12 cellular contexts compared by ENCODE assay signal in genomic region chr4:126051709-126052424, GRCh38.
DNase-seq lines count a peak whose midpoint lies in the region; ATAC-seq and TF ChIP-seq lines count a peak whose summit lies in the region.
"Had no signal": no experiment of that assay in that cellular context is flagged by ENCODE, and none has a peak within 500 bp of the region (broad histone marks: within the 10 kb centered on the region; RNA-seq: fewer than 3 reads in every experiment).

No MANE protein-coding gene starts in this region.

- H3K9me2 ChIP-seq in Karpas-422 (replicated peaks; ENCODE audit: insufficient read depth, low read length): no peaks in the 10 kb centered on the region

- no peak overlapping the region for H3K9ac ChIP-seq in Karpas-422 (ENCODE audit: low read length)

- no peak overlapping the region for H2AFZ ChIP-seq in Karpas-422 (ENCODE audit: low read length)

- no peaks in the 10 kb centered on the region for H3K27me3 ChIP-seq in dorsolateral prefrontal cortex
- no peaks in the 10 kb centered on the region for H3K27me3 ChIP-seq in Karpas-422 (ENCODE audit: low read length)

- intact Hi-C loops in dorsolateral prefrontal cortex (cut with DNase I): loop anchor here in 1 of 2 donors (10.0 kb wide), 1 partner anchor 737 kb away; the partner anchor contains the start of gene FAT4

- H4K20me1 ChIP-seq in Karpas-422 (ENCODE audit: insufficient read depth, low read depth, low read length): no peaks in the 10 kb centered on the region

- peak in 47 of 56 donors; percentile 8 to 64 (median 38) for TF ChIP-seq CTCF in dorsolateral prefrontal cortex (IDR thresholded peaks at IDR 0.05 in 54 of 56, conservative IDR thresholded peaks at IDR 0.05 in 2 of 56; ENCODE audit: low read depth in 1 of 56, partially characterized antibody in 56 of 56)
- no peak for TF ChIP-seq CTCF in omental fat pad (IDR thresholded peaks at IDR 0.05)

- peaks cover 14% of the 10 kb centered on the region; the same call in 1 of the 2 replicates for H3K9me3 ChIP-seq in Karpas-422 (ENCODE audit: low read length)

- ATAC-seq in omental fat pad (ENCODE audit: low FRiP score): no peak
- ATAC-seq: GM12878 had no signal

- H3K4me1 ChIP-seq in Karpas-422 (ENCODE audit: low read length): no peaks in the 10 kb centered on the region

- DNase-seq in A172 (ENCODE audit: low spot score): peak; percentile 46
- DNase-seq in HS-5 (ENCODE audit: low read depth): peak; percentile 41
- peak in 3 of 10 donors; percentile 33 to 43 (median 42) for DNase-seq in dorsolateral prefrontal cortex
- peak; percentile 55 for DNase-seq in left kidney (ENCODE audit: low read depth, low spot score)
- DNase-seq in Karpas-422: no peak
- no peak for DNase-seq in omental fat pad (ENCODE audit: low spot score)
- no peak for DNase-seq in activated CD8-positive, alpha-beta memory T cell treated with anti-CD3 and anti-CD28 coated beads, Interleukin-2, amount 50 U/mL, for 4 hours
- no peak for DNase-seq in NCI-H345 (lab: John Stamatoyannopoulos, UW)
- DNase-seq: activated CD4-positive, alpha-beta T cell treated with anti-CD3 and anti-CD28 coated beads for 1 hour; activated naive CD4-positive, alpha-beta T cell treated with anti-CD3 and anti-CD28 coated beads, Interleukin-2, amount 50 U/mL, for 16 hours; NCI-H1092 treated with DMSO at 0.1 percent for 48 hours had no signal

- H3K27ac ChIP-seq in dorsolateral prefrontal cortex (peak overlapping the region in 37 of 59 donors; percentile 4 to 78 (median 52)), Karpas-422 (ENCODE audit: low read length) (no peak overlapping the region)

- no peaks in the 10 kb centered on the region for H3K79me2 ChIP-seq in Karpas-422 (ENCODE audit: low read length)

- peak overlapping the region in 1 of 59 donors; percentile 1 for H3K4me3 ChIP-seq in dorsolateral prefrontal cortex
- no peak overlapping the region for H3K4me3 ChIP-seq in Karpas-422 (ENCODE audit: low read length)
- H3K4me3 ChIP-seq: GM12878 had no signal

- H3K36me3 ChIP-seq in Karpas-422 (ENCODE audit: insufficient read depth, low read length): no peaks in the 10 kb centered on the region

- H3K4me2 ChIP-seq in Karpas-422 (ENCODE audit: low read depth, low read length, poor library complexity, severe bottlenecking): no peak overlapping the region

Comparison
In these comparisons a context has a peak if more than half of its experiments do, and no peak if none do; other contexts are left out.
1. DNase-seq: peak in A172 (single experiment), HS-5 (single experiment) and left kidney (single experiment); none in Karpas-422 (single experiment), omental fat pad (single experiment), activated CD8-positive, alpha-beta memory T cell treated with anti-CD3 and anti-CD28 coated beads, Interleukin-2, amount 50 U/mL, for 4 hours (single experiment) and NCI-H345 (single experiment).
2. CTCF ChIP-seq: peak in dorsolateral prefrontal cortex (47 of 56); none in omental fat pad (0 of 3).